2 cellular contexts compared by ENCODE assay signal in genomic region chr1:1245840-1246205, GRCh38.
TF ChIP-seq lines count a peak whose summit lies in the region.

No MANE protein-coding gene starts in this region.

TF ChIP-seq in GM23338, 12 proteins besides CTCF, POLR2A, EP300 and RAD21:
- TF ChIP-seq JUNB (IDR thresholded peaks at IDR 0.05; ENCODE audit: unreplicated experiment) (no peak), EZH2 (IDR thresholded peaks at IDR 0.05; ENCODE audit: low read depth, unreplicated experiment) (no peak), EZH2phosphoT487 (IDR thresholded peaks at IDR 0.05; ENCODE audit: unreplicated experiment) (no peak), POLR2AphosphoS5 (IDR thresholded peaks at IDR 0.05; ENCODE audit: low read depth) (no peak)

TF ChIP-seq in K562, 482 proteins besides CTCF, POLR2A, EP300 and RAD21:
- TF ChIP-seq SAFB2 (IDR thresholded peaks at IDR 0.05; ENCODE audit: borderline replicate concordance, low read depth, low read length, severe bottlenecking) = no peak
- no peak for TF ChIP-seq GATA2 (CRISPR knock-in tag; IDR thresholded peaks at IDR 0.05)
- TF ChIP-seq MXD1 (CRISPR knock-in tag; IDR thresholded peaks at IDR 0.05; ENCODE audit: borderline replicate concordance, poor library complexity, severe bottlenecking) = no peak
- no peak for TF ChIP-seq MYBL2 (IDR thresholded peaks at IDR 0.05; ENCODE audit: low read depth)
- no peak for TF ChIP-seq MYBL2 (CRISPR knock-in tag; IDR thresholded peaks at IDR 0.05; ENCODE audit: borderline replicate concordance)
- TF ChIP-seq ZNF76 (CRISPR knock-in tag; IDR thresholded peaks at IDR 0.05; ENCODE audit: borderline replicate concordance) = no peak
- peak; percentile 5; the same call in 1 of the 2 replicates for TF ChIP-seq ZBTB7A (IDR thresholded peaks at IDR 0.05; ENCODE audit: borderline replicate concordance, control insufficient read depth, low read depth, low read length)
- no peak for TF ChIP-seq ZKSCAN1 (IDR thresholded peaks at IDR 0.05; ENCODE audit: low read depth, low read length)
TF ChIP-seq in K562: peak in this region for 1.
